22 cellular contexts compared by ENCODE assay signal in genomic region chr7:31370610-31371009, GRCh38. TPM values are rescaled to one million over a fixed set of nuclear protein-coding genes. Genes with fewer than 3 reads are reported as not detected.
DNase-seq lines count a peak whose midpoint lies in the region; ATAC-seq and TF ChIP-seq lines count a peak whose summit lies in the region.
"Had no signal": no experiment of that assay in that cellular context is flagged by ENCODE, and none has a peak within 500 bp of the region (broad histone marks: within the 10 kb centered on the region; RNA-seq: fewer than 3 reads in every experiment).

No MANE protein-coding gene starts in this region.

- ATAC-seq in HG03280 (IDR thresholded peaks at IDR 0.05; ENCODE audit: unreplicated experiment), result no peak
- ATAC-seq: A549, GM23338 had no signal

- TF ChIP-seq CTCF in GM20000 (IDR thresholded peaks at IDR 0.05; ENCODE audit: extremely low read depth, missing control alignments), result no peak

- DNase-seq in Daoy (ENCODE audit: low read depth) (peak; percentile 56), M059J (ENCODE audit: low read depth) (peak; percentile 4), astrocyte of the hippocampus (ENCODE audit: low read depth, low spot score) (peak; percentile 20), middle frontal gyrus (ENCODE audit: extremely low spot score, low spot score) (peak; percentile 28), HCEC 1CT (no peak), GM20000 (ENCODE audit: low spot score) (no peak)
- DNase-seq: AML-193; CD4-positive, alpha-beta T cell; DMS79; MV-4-11; NCI-H1105; NCI-H1436 treated with DMSO at 0.1 percent for 48 hours; NCI-H187 treated with DMSO at 0.1 percent for 48 hours; NCI-H2107; NCI-H510A; NCI-H69; T-helper 1 cell had no signal

RNA-seq across cellular contexts. Expression of gene NEUROD6, which starts 30.1 kb away (rescaled TPM):
- total RNA-seq in Daoy (2014; rRNA removed; shearing (Covaris generic)), result not detected in 2 replicates
- not detected in 2 replicates for total RNA-seq in M059J (2014; rRNA removed; shearing (Covaris generic))
- total RNA-seq: CD4-positive, alpha-beta T cell; GM23338; HT-29; SJCRH30 had no signal

Comparison
In these comparisons a context has a peak if more than half of its experiments do, and no peak if none do; other contexts are left out.
1. DNase-seq: peak in Daoy (single experiment), M059J (single experiment), astrocyte of the hippocampus (single experiment) and middle frontal gyrus (single experiment); none in HCEC 1CT (single experiment) and GM20000 (single experiment).